ENCODE assay signal across 1 cellular context in the genomic region with DNA sequence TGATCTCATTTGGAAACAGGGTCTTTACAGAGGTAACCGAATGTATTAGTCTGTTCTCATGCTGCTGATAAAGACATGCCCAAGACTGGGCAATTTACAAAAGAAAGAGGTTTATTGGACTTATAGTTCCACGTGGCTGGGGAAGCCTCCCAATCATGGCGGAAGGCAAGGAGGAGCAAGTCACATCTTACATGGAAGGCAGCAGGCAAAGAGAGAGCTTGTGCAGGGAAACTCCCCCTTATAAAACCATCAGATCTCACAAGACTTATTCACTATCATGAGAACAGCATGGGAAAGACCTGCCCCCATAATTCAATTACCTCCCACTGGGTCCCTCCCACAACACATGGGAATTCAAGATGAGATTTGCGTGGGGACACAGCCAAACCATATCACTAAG.
TF ChIP-seq lines count a peak whose summit lies in the region.

No MANE protein-coding gene starts in this region.

TF ChIP-seq in K562, 482 proteins besides CTCF, POLR2A, EP300 and RAD21:
- TF ChIP-seq ZNF431 (CRISPR knock-in tag; IDR thresholded peaks at IDR 0.05), result peak; percentile 97
